Comparison of ENCODE assay signal across 8 cellular contexts in genomic region chr5:138352071-138352721, GRCh38. TPM values are rescaled to one million over a fixed set of nuclear protein-coding genes. Genes with fewer than 3 reads are reported as not detected.
DNase-seq lines count a peak whose midpoint lies in the region; ATAC-seq and TF ChIP-seq lines count a peak whose summit lies in the region.

Gene KDM3B, plus strand, starts transcription at chr5:138352685. Its CDS starts 111 bp downstream, at chr5:138352796.

- H3K27ac Mint-ChIP-seq in activated CD4-positive, alpha-beta T cell treated with anti-CD3 and anti-CD28 coated beads for 36 hours = peak within 1 kb of the TSS; percentile 96

- CTCF ChIA-PET in activated CD4-positive, alpha-beta T cell treated with anti-CD3 and anti-CD28 coated beads for 36 hours (lab: Charles Lee) = interaction anchor here (0.6 to 9.0 kb wide), 31 partner anchors 15 to 846 kb away, joined by 3 to 308 read pairs (median 4); partner anchors contain the start of genes BRD8, CDC23, CDC25C and ETF1

- intact Hi-C loops in activated CD4-positive, alpha-beta T cell treated with anti-CD3 and anti-CD28 coated beads for 36 hours (cut with DNase I, micrococcal nuclease) = loop anchor here (1.0 to 10.0 kb wide), 13 partner anchors 13 to 1763 kb away; partner anchors contain the start of genes FAM53C (in 2 of the 2), BRD8 (in 1 of the 2), CDC23 (in 1 of the 2) and CDC25C (in 1 of the 2)

- H3K27ac ChIP-seq in layer of hippocampus (ENCODE audit: low read depth, low read length) = peak within 1 kb of the TSS; percentile 90

- H3K4me3 ChIP-seq in choroid plexus epithelial cell (ENCODE audit: low read depth, low read length) = peak within 1 kb of the TSS; percentile 83

- peaks cover 10% of the 10 kb centered on the region for H3K9me3 Mint-ChIP-seq in activated CD4-positive, alpha-beta T cell treated with anti-CD3 and anti-CD28 coated beads for 36 hours (ENCODE audit: low read depth)

- DNase-seq in AG09319 (ENCODE audit: extremely low read depth, low read depth) = peak; percentile 52
- peak; percentile 59 to 82 for DNase-seq in NCI-H446 (lab: John Stamatoyannopoulos, UW)
- peak; percentile 94 for DNase-seq in activated CD4-positive, alpha-beta T cell treated with anti-CD3 and anti-CD28 coated beads for 36 hours
- DNase-seq in choroid plexus epithelial cell (ENCODE audit: low read depth) = peak; percentile 85
- DNase-seq in stimulated activated CD4-positive, alpha-beta T cell treated with anti-CD3 and anti-CD28 coated beads, Interleukin-1b, Interleukin-23, amount 100 ng/mL, for 24 hours (ENCODE audit: low read depth in 4 of 4, low spot score in 1 of 4) = peak; percentile 67 to 92 (median 80)

- no peaks in the 10 kb centered on the region for H3K27me3 ChIP-seq in layer of hippocampus (ENCODE audit: control insufficient read depth, insufficient read depth, low read length)

- no peaks in the 10 kb centered on the region for H3K27me3 Mint-ChIP-seq in activated CD4-positive, alpha-beta T cell treated with anti-CD3 and anti-CD28 coated beads for 36 hours

- H3K36me3 Mint-ChIP-seq in activated CD4-positive, alpha-beta T cell treated with anti-CD3 and anti-CD28 coated beads for 36 hours (ENCODE audit: low read depth) = peaks cover 21% of the 10 kb centered on the region

- peaks cover 44% of the 10 kb centered on the region for H3K4me1 Mint-ChIP-seq in activated CD4-positive, alpha-beta T cell treated with anti-CD3 and anti-CD28 coated beads for 36 hours

- ATAC-seq in GM18909 (IDR thresholded peaks at IDR 0.05; ENCODE audit: poor library complexity, unreplicated experiment) (peak; percentile 67), HG03175 (IDR thresholded peaks at IDR 0.05; ENCODE audit: unreplicated experiment) (peak; percentile 68)
- ATAC-seq in activated CD4-positive, alpha-beta T cell treated with anti-CD3 and anti-CD28 coated beads for 36 hours = peak; percentile 76

- POLR2A ChIA-PET in activated CD4-positive, alpha-beta T cell treated with anti-CD3 and anti-CD28 coated beads for 36 hours (lab: Charles Lee) = interaction anchor here (0.6 to 3.3 kb wide), 10 partner anchors 11 to 482 kb away, joined by 3 to 73 read pairs (median 7); partner anchors contain the start of genes CDC23, CDC25C, EGR1 and ETF1

- TF ChIP-seq CTCF in AG09319 (IDR thresholded peaks at IDR 0.05; ENCODE audit: low read depth, low read length) (peak; percentile 96), choroid plexus epithelial cell (conservative IDR thresholded peaks at IDR 0.05; ENCODE audit: low read depth, low read length) (peak; percentile 88)

- H3K4me3 Mint-ChIP-seq in activated CD4-positive, alpha-beta T cell treated with anti-CD3 and anti-CD28 coated beads for 36 hours = peak within 1 kb of the TSS; percentile 99

RNA-seq across cellular contexts. Expression of gene KDM3B, which starts in this region (rescaled TPM):
- 10 to 100 TPM; 39.0 to 40.9 TPM for total RNA-seq in activated CD4-positive, alpha-beta T cell treated with anti-CD3 and anti-CD28 coated beads for 36 hours

Comparison
In these comparisons a context has a peak if more than half of its experiments do, and no peak if none do; other contexts are left out.
1. Peak in every context shown above with its lines: DNase-seq, ATAC-seq, H3K4me3 ChIP-seq and H3K27ac ChIP-seq.